11 cellular contexts compared by ENCODE assay signal in the genomic region with DNA sequence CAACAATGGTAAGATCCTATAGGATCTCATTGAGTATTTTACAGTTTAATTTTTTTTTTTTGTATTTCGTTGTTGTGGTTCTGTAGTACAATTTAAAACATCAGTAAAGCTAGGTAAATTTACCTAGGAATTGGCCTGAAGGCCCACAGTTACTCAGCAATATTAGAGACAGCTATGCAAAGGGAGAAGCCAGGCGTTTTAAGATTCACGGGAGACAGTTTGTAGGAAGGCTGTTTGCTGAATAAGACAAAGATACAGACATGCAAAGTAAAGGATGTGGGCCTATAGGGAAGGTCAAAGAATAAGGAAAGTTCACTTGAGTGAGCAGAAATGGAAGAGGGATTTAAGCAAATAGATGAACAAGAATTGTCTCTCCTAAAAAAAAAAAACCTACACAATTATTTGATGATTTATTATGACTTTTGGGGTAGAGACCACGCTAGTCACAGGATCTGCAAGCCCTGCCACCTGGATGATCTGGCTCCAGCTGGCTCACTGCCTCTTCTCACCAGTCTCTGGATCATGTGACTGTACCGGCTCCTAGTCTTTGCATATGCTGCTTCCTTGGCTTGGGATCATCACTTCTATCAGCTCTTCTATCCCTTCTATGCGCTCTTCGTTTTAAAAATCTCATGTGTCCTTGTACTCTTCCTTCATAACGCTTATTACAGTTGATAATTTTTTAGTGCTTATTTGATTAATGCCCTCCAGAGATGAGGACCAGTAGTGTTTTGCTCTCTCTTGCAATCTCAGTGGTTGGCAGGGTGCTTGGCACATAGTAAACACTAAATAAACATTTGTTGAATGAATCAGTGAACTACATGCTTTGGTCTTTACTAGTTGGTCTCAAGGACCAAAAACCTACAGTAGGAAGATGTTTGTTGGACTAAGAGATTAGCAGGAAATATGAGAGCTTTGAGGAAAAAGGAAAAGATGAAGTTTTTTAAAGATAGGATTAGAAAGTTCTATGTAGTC. TPM values are rescaled to one million over a fixed set of nuclear protein-coding genes. Genes with fewer than 3 reads are reported as not detected.
DNase-seq lines count a peak whose midpoint lies in the region; ATAC-seq and TF ChIP-seq lines count a peak whose summit lies in the region.
"Had no signal": no experiment of that assay in that cellular context is flagged by ENCODE, and none has a peak within 500 bp of the region (broad histone marks: within the 10 kb centered on the region; RNA-seq: fewer than 3 reads in every experiment).

No MANE protein-coding gene starts in this region.

- H3K9ac ChIP-seq in MM.1S (ENCODE audit: low read length), result no peak overlapping the region

- peaks cover 100% of the 10 kb centered on the region for H3K79me2 ChIP-seq in MM.1S (ENCODE audit: low read length)

- H3K4me3 ChIP-seq in MM.1S (ENCODE audit: low read length), result no peak overlapping the region

- H3K36me3 Mint-ChIP-seq in glutamatergic neuron (ENCODE audit: unreplicated experiment) (no peaks in the 10 kb centered on the region), progenitor cell of endocrine pancreas (ENCODE audit: insufficient read depth) (no peaks in the 10 kb centered on the region)

- no peaks in the 10 kb centered on the region for H3F3A ChIP-seq in MM.1S (ENCODE audit: insufficient read depth, low read length)

- peaks cover 100% of the 10 kb centered on the region for H4K20me1 ChIP-seq in MM.1S (ENCODE audit: insufficient read depth, low read length)

- TF ChIP-seq CTCF in glutamatergic neuron (IDR thresholded peaks at IDR 0.05; ENCODE audit: partially characterized antibody, unreplicated experiment), result no peak
- TF ChIP-seq CTCF in progenitor cell of endocrine pancreas (IDR thresholded peaks at IDR 0.05; ENCODE audit: unreplicated experiment), result no peak
- no peak for TF ChIP-seq CTCF in MM.1S (IDR thresholded peaks at IDR 0.05; ENCODE audit: low read length)

- no peak overlapping the region for H3K4me2 ChIP-seq in MM.1S (ENCODE audit: low read depth, low read length)

- H3K9me3 Mint-ChIP-seq in glutamatergic neuron (ENCODE audit: unreplicated experiment) (peaks cover 2% of the 10 kb centered on the region), progenitor cell of endocrine pancreas (ENCODE audit: low read depth) (no peaks in the 10 kb centered on the region)

- peak; percentile 47 for DNase-seq in NCI-H2107 treated with DMSO at 0.1 percent for 48 hours (lab: John Stamatoyannopoulos, UW; ENCODE audit: unreplicated experiment)
- DNase-seq in NCI-H2107 (lab: John Stamatoyannopoulos, UW), result no peak
- DNase-seq in NCI-H526 treated with DMSO at 0.1 percent for 48 hours (lab: John Stamatoyannopoulos, UW), result peak; percentile 41
- peak; percentile 59 for DNase-seq in glutamatergic neuron
- no peak for DNase-seq in progenitor cell of endocrine pancreas (ENCODE audit: low spot score, unreplicated experiment)
- no peak for DNase-seq in occipital lobe (lab: John Stamatoyannopoulos, UW)
- DNase-seq in MM.1S, result no peak
- DNase-seq: activated B cell treated with CpG ODN at 0.5 μM for 24 hours, kidney glomerular epithelial cell, NCI-H1092 had no signal

- H3K27ac ChIP-seq in MM.1S (ENCODE audit: low read length), result no peak overlapping the region

- H3K27ac Mint-ChIP-seq in glutamatergic neuron (ENCODE audit: unreplicated experiment) (peak overlapping the region; percentile 65), progenitor cell of endocrine pancreas (peak overlapping the region; percentile 4)
- H3K27ac Mint-ChIP-seq: activated B cell treated with CpG ODN at 0.5 μM for 24 hours had no signal

- H3K4me1 ChIP-seq in MM.1S (ENCODE audit: low read length), result no peaks in the 10 kb centered on the region

- H3K27me3 Mint-ChIP-seq in glutamatergic neuron (ENCODE audit: unreplicated experiment) (no peaks in the 10 kb centered on the region), progenitor cell of endocrine pancreas (no peaks in the 10 kb centered on the region)
- H3K27me3 Mint-ChIP-seq: activated B cell treated with CpG ODN at 0.5 μM for 24 hours had no signal

- no peaks in the 10 kb centered on the region for H3K9me2 ChIP-seq in MM.1S (replicated peaks; ENCODE audit: insufficient read depth, low read length)

- H3K36me3 ChIP-seq in MM.1S (replicated peaks; ENCODE audit: insufficient read depth, low read length), result no peaks in the 10 kb centered on the region

- H3K4me3 Mint-ChIP-seq in glutamatergic neuron (ENCODE audit: unreplicated experiment) (peak overlapping the region; percentile 4), progenitor cell of endocrine pancreas (ENCODE audit: low read depth) (no peak overlapping the region)
- H3K4me3 Mint-ChIP-seq: activated B cell treated with CpG ODN at 0.5 μM for 24 hours had no signal

- ATAC-seq in GM21423 (IDR thresholded peaks at IDR 0.05; ENCODE audit: unreplicated experiment), result no peak

- H3K9me3 ChIP-seq in MM.1S (replicated peaks; ENCODE audit: insufficient read depth, low read length), result no peaks in the 10 kb centered on the region

- no peaks in the 10 kb centered on the region for H3K27me3 ChIP-seq in MM.1S (replicated peaks; ENCODE audit: insufficient read depth, low read length)

- H2AFZ ChIP-seq in MM.1S (ENCODE audit: low read length), result no peak overlapping the region

- H3K4me1 Mint-ChIP-seq in glutamatergic neuron (ENCODE audit: low read depth, unreplicated experiment), result peaks cover 49% of the 10 kb centered on the region
- peaks cover 53% of the 10 kb centered on the region for H3K4me1 Mint-ChIP-seq in progenitor cell of endocrine pancreas (ENCODE audit: low read depth)

RNA-seq across cellular contexts. Expression of a gene that starts 14.1 kb away (rescaled TPM):
- total RNA-seq in glutamatergic neuron (ENCODE audit: unreplicated experiment), result 70.4 TPM
- total RNA-seq in progenitor cell of endocrine pancreas, result 83.5 and 90.3 TPM in 2 replicates
- 174 TPM for total RNA-seq in occipital lobe

Comparison
In these comparisons a context has a peak if more than half of its experiments do, and no peak if none do; other contexts are left out.
1. DNase-seq: peak in NCI-H2107 treated with DMSO at 0.1 percent for 48 hours (single experiment), NCI-H526 treated with DMSO at 0.1 percent for 48 hours (single experiment) and glutamatergic neuron (single experiment); none in NCI-H2107 (single experiment), progenitor cell of endocrine pancreas (single experiment), occipital lobe (single experiment) and MM.1S (single experiment).